10 cellular contexts compared by ENCODE assay signal in the genomic region with DNA sequence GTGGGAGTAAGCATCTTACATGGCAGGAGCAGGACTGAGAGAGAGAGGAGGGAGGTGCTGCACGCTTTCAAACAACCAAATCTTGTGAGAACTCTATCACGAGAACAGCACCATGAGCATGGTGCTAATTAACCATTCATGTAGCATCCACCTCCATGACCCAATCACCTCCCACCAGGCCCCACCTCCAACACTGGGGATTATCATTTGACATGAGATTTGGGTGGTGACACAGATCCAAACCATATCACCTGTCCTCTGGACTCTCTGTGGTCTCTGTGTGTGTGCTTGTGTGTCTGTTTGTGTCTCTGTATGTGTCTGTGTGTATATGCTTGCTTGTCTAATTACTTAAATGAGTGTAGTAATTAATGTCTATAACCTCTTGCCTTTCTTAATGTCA. TPM values are rescaled to one million over a fixed set of nuclear protein-coding genes. Genes with fewer than 3 reads are reported as not detected.
DNase-seq lines count a peak whose midpoint lies in the region; ATAC-seq and TF ChIP-seq lines count a peak whose summit lies in the region.
"Had no signal": no experiment of that assay in that cellular context is flagged by ENCODE, and none has a peak within 500 bp of the region (broad histone marks: within the 10 kb centered on the region; RNA-seq: fewer than 3 reads in every experiment).

No MANE protein-coding gene starts in this region.

- H3K79me2 ChIP-seq in KMS-11 (ENCODE audit: insufficient read depth, low read depth) (no peaks in the 10 kb centered on the region), osteoblast (ENCODE audit: insufficient read depth, low read length) (no peaks in the 10 kb centered on the region)

- ATAC-seq in HG02610 (IDR thresholded peaks at IDR 0.05; ENCODE audit: unreplicated experiment), result peak; percentile 68
- ATAC-seq: gastroesophageal sphincter had no signal

- H3K4me1 ChIP-seq in KMS-11 (ENCODE audit: low read depth, poor library complexity, severe bottlenecking) (peaks cover 76% of the 10 kb centered on the region), osteoblast (ENCODE audit: insufficient read depth, low read length) (no peaks in the 10 kb centered on the region)

- H3K27ac ChIP-seq in KMS-11, result peak overlapping the region; percentile 97
- no peak overlapping the region for H3K27ac ChIP-seq in osteoblast (ENCODE audit: low read depth, low read length)
- H3K27ac ChIP-seq in coronary artery, result no peak overlapping the region
- H3K27ac ChIP-seq: gastroesophageal sphincter had no signal

- DNase-seq in activated CD8-positive, alpha-beta memory T cell treated with anti-CD3 and anti-CD28 coated beads, Interleukin-2, amount 50 U/mL, for 48 hours, result peak; percentile 67
- DNase-seq in activated CD8-positive, alpha-beta memory T cell treated with anti-CD3 and anti-CD28 coated beads, Interleukin-2, amount 50 U/mL, for 4 hours, result no peak
- DNase-seq in stimulated activated CD4-positive, alpha-beta T cell treated with anti-CD3 and anti-CD28 coated beads, Interleukin-2, amount 100 ng/mL, for 24 hours, result peak; percentile 25 to 37
- DNase-seq in osteoblast (ENCODE audit: insufficient read length, low spot score, missing footprints) (no peak), coronary artery (ENCODE audit: low spot score) (no peak), cerebellar cortex (ENCODE audit: low spot score) (no peak)
- DNase-seq: NCI-H1048 had no signal

- H4K20me1 ChIP-seq in KMS-11 (ENCODE audit: insufficient read depth) (no peaks in the 10 kb centered on the region), osteoblast (ENCODE audit: insufficient read depth, low read length) (no peaks in the 10 kb centered on the region)

- peak overlapping the region; percentile 50 for H3K4me2 ChIP-seq in KMS-11
- no peak overlapping the region for H3K4me2 ChIP-seq in osteoblast (ENCODE audit: insufficient read depth, low read length)

- H3K9me3 ChIP-seq in osteoblast (ENCODE audit: low read depth, low read length), result no peaks in the 10 kb centered on the region
- H3K9me3 ChIP-seq: gastroesophageal sphincter had no signal

- H2AFZ ChIP-seq in KMS-11 (ENCODE audit: low read depth) (peak overlapping the region; percentile 73), osteoblast (ENCODE audit: low read length) (no peak overlapping the region)

- no peaks in the 10 kb centered on the region for H3K36me3 ChIP-seq in KMS-11 (ENCODE audit: insufficient read depth)
- H3K36me3 ChIP-seq in osteoblast (ENCODE audit: insufficient read depth, low read length), result no peaks in the 10 kb centered on the region
- H3K36me3 ChIP-seq: gastroesophageal sphincter had no signal

- peak overlapping the region; percentile 45 for H3K4me3 ChIP-seq in KMS-11 (IDR thresholded peaks at IDR 0.05; ENCODE audit: insufficient read depth, low read depth, low read length)
- H3K4me3 ChIP-seq in osteoblast (ENCODE audit: insufficient read depth, low read length), result no peak overlapping the region
- no peak overlapping the region for H3K4me3 ChIP-seq in coronary artery
- H3K4me3 ChIP-seq: gastroesophageal sphincter had no signal

- H3K9ac ChIP-seq in KMS-11, result peak overlapping the region; percentile 97

- no peaks in the 10 kb centered on the region for H3K27me3 ChIP-seq in KMS-11 (ENCODE audit: insufficient read depth, low read depth)
- H3K27me3 ChIP-seq in osteoblast (ENCODE audit: insufficient read depth, low read length), result no peaks in the 10 kb centered on the region
- H3K27me3 ChIP-seq: gastroesophageal sphincter had no signal

- TF ChIP-seq CTCF in KMS-11 (conservative IDR thresholded peaks at IDR 0.05; ENCODE audit: low read depth, low read length) (no peak), osteoblast (IDR thresholded peaks at IDR 0.05; ENCODE audit: extremely low read depth, low read depth, low read length) (no peak), coronary artery (IDR thresholded peaks at IDR 0.05) (no peak)

RNA-seq across cellular contexts. Expression of gene SEC61B, which starts 31.1 kb away (rescaled TPM):
- 73.1 and 84.0 TPM in 2 replicates for total RNA-seq in osteoblast

RNA-seq across cellular contexts. Expression of gene ALG2, which starts 31.4 kb away (rescaled TPM):
- total RNA-seq in osteoblast, result 45.1 and 51.8 TPM in 2 replicates

Comparison
In these comparisons a context has a peak if more than half of its experiments do, and no peak if none do; other contexts are left out.
1. DNase-seq: peak in activated CD8-positive, alpha-beta memory T cell treated with anti-CD3 and anti-CD28 coated beads, Interleukin-2, amount 50 U/mL, for 48 hours (single experiment) and stimulated activated CD4-positive, alpha-beta T cell treated with anti-CD3 and anti-CD28 coated beads, Interleukin-2, amount 100 ng/mL, for 24 hours (2 of 2); none in activated CD8-positive, alpha-beta memory T cell treated with anti-CD3 and anti-CD28 coated beads, Interleukin-2, amount 50 U/mL, for 4 hours (single experiment), osteoblast (single experiment), coronary artery (single experiment) and cerebellar cortex (single experiment).